ENCODE assay signal across 8 cellular contexts in the genomic region with DNA sequence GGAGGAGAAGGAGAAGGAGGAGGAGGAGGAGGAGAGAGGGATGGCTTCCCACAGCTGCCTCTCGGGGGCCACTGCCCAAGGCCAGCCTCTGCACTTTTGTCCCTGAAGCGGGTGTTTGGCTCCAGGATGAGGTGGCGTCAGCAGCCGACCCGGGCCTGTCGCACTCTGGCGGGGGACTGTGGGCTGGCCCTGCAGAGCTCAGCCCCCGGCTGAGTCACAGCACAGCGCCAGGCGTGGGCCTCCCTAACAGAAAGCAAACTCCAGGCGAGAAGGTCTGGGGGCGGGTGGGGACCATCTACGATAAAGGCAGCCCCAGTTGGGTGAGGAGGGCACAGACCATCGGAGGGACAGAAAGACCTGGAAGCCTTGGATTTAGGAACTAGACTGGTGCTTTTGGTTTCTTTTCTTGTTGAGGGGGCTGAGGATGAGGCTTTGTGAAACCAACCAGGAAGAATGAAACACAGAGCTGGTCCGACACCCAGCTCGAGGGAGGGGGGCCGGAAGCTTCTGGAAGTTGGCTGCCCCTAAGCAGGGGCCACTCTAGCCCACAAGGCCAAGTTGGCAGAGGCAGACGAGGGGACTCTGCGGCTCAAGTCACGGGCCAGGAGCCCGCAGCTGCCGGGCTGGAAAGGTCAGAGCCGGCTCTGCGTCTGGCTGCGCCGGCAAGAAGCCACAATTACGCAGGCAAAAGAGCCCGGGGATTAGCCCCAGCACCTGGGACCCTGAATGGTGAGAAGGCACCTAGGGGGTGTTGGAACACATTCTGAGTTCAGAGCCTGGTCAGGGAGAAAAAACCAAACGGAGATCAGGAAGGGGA. TPM values are rescaled to one million over a fixed set of nuclear protein-coding genes. Genes with fewer than 3 reads are reported as not detected.
A peak's percentile ranks its signal among the peaks of the same experiment; 100 is the strongest.
DNase-seq lines count a peak whose midpoint lies in the region; ATAC-seq and TF ChIP-seq lines count a peak whose summit lies in the region.

No MANE protein-coding gene starts in this region.

- peak in 2 of 12 donors; percentile 12 to 21 for TF ChIP-seq CTCF in heart left ventricle (IDR thresholded peaks at IDR 0.05)
- no peak for TF ChIP-seq CTCF in parathyroid adenoma (IDR thresholded peaks at IDR 0.05)
- TF ChIP-seq CTCF in tibial nerve (IDR thresholded peaks at IDR 0.05): peak in 2 of 5 experiments; percentile 19 to 24

- peak; percentile 41 for ATAC-seq in HG03342 (IDR thresholded peaks at IDR 0.05; ENCODE audit: unreplicated experiment)
- peak; percentile 79 for ATAC-seq in activated naive CD8-positive, alpha-beta T cell treated with anti-CD3 and anti-CD28 coated beads, Interleukin-2, amount 50 U/mL, for 24 hours
- ATAC-seq in heart left ventricle: peak; percentile 76 to 89 (median 84)

- peak overlapping the region; percentile 92 for H3K4me3 Mint-ChIP-seq in activated naive CD8-positive, alpha-beta T cell treated with anti-CD3 and anti-CD28 coated beads, Interleukin-2, amount 50 U/mL, for 24 hours

- intact Hi-C loops in heart left ventricle (cut with DNase I): loop anchor here in 9 of 10 donors (1.0 to 2.0 kb wide), 5 partner anchors 12 to 24 kb away; a partner anchor contains a TSS

- peak overlapping the region; percentile 30 for H3K9ac ChIP-seq in parathyroid adenoma

- peaks cover 23% of the 10 kb centered on the region for H3K36me3 Mint-ChIP-seq in activated naive CD8-positive, alpha-beta T cell treated with anti-CD3 and anti-CD28 coated beads, Interleukin-2, amount 50 U/mL, for 24 hours (ENCODE audit: low read depth)

- no peaks in the 10 kb centered on the region for H3K27me3 Mint-ChIP-seq in activated naive CD8-positive, alpha-beta T cell treated with anti-CD3 and anti-CD28 coated beads, Interleukin-2, amount 50 U/mL, for 24 hours

- H3K79me2 ChIP-seq in parathyroid adenoma: no peaks in the 10 kb centered on the region

- H2AFZ ChIP-seq in parathyroid adenoma: peak overlapping the region; percentile 79

- H3K4me3 ChIP-seq in GM08714 (ENCODE audit: low read length) (peak overlapping the region; percentile 45; the same call in 1 of the 2 replicates), heart left ventricle (peak overlapping the region in 11 of 12 donors; percentile 13 to 62 (median 46)), parathyroid adenoma (ENCODE audit: low read depth, low read length) (peak overlapping the region; percentile 39), tibial nerve (peak overlapping the region; percentile 31 to 53 (median 38))

- H3K4me1 ChIP-seq in heart left ventricle (peaks cover 18 to 75% (median 54%) of the 10 kb centered on the region in 12 donors), parathyroid adenoma (peaks cover 52% of the 10 kb centered on the region), tibial nerve (peaks cover 4 to 94% (median 63%) of the 10 kb centered on the region in 4 donors)

- H3K27ac ChIP-seq in heart left ventricle (peak overlapping the region; percentile 89 to 100 (median 98)), parathyroid adenoma (peak overlapping the region; percentile 98), tibial nerve (peak overlapping the region; percentile 95 to 100 (median 98))

- peak overlapping the region; percentile 49 for H3K4me2 ChIP-seq in parathyroid adenoma (ENCODE audit: low read length)

- peak; percentile 32 to 96 for TF ChIP-seq EP300 in tibial nerve (IDR thresholded peaks at IDR 0.05)

- DNase-seq in SW 1271 (lab: John Stamatoyannopoulos, UW) (peak; percentile 29 to 66), heart left ventricle (peak; percentile 89 to 95 (median 93)), tibial nerve (ENCODE audit: low spot score in 2 of 2) (peak; percentile 77 to 81), NCI-H2196 treated with DMSO at 0.1 percent for 48 hours (lab: John Stamatoyannopoulos, UW; ENCODE audit: unreplicated experiment) (no peak)
- peak; percentile 89 for DNase-seq in activated naive CD8-positive, alpha-beta T cell treated with anti-CD3 and anti-CD28 coated beads, Interleukin-2, amount 50 U/mL, for 24 hours

- H3K27ac Mint-ChIP-seq in activated naive CD8-positive, alpha-beta T cell treated with anti-CD3 and anti-CD28 coated beads, Interleukin-2, amount 50 U/mL, for 24 hours: peak overlapping the region; percentile 99

- H3K9me3 Mint-ChIP-seq in activated naive CD8-positive, alpha-beta T cell treated with anti-CD3 and anti-CD28 coated beads, Interleukin-2, amount 50 U/mL, for 24 hours: no peaks in the 10 kb centered on the region

- H3K9me3 ChIP-seq in heart left ventricle (no peaks in the 10 kb centered on the region), parathyroid adenoma (ENCODE audit: control insufficient read depth, low read length) (no peaks in the 10 kb centered on the region), tibial nerve (no peaks in the 10 kb centered on the region)

- H3K27me3 ChIP-seq in heart left ventricle (no peaks in the 10 kb centered on the region), parathyroid adenoma (ENCODE audit: control insufficient read depth, insufficient read depth, low read length) (no peaks in the 10 kb centered on the region), tibial nerve (no peaks in the 10 kb centered on the region)

- H3K36me3 ChIP-seq in heart left ventricle (peaks cover 0 to 34% (median 8%) of the 10 kb centered on the region in 9 donors), parathyroid adenoma (ENCODE audit: control insufficient read depth, insufficient read depth, low read length) (no peaks in the 10 kb centered on the region), tibial nerve (peaks cover 0 to 28% (median 0%) of the 10 kb centered on the region in 3 donors)

- H3K4me1 Mint-ChIP-seq in activated naive CD8-positive, alpha-beta T cell treated with anti-CD3 and anti-CD28 coated beads, Interleukin-2, amount 50 U/mL, for 24 hours: peaks cover 55% of the 10 kb centered on the region

- WGBS in heart left ventricle, 4 donors: 1 to 5% (median 3%) methylated on average over 23 to 29 of the region's 29 CpGs
- 0 to 1% methylated on average over 29 of the region's 29 CpGs for WGBS in tibial nerve, 2 donors

- TF ChIP-seq POLR2A in heart left ventricle (IDR thresholded peaks at IDR 0.05): peak in 1 of 2 donors; percentile 76
- TF ChIP-seq POLR2A in tibial nerve (IDR thresholded peaks at IDR 0.05): peak; percentile 63 to 83

RNA-seq across cellular contexts. Expression of a gene that starts 18.2 kb away (rescaled TPM):
- total RNA-seq in heart left ventricle (100 to 1,000 TPM in 5 of 9 donors, 10 to 100 TPM in 4; 65.8 to 167 (median 101) TPM), tibial nerve (100 to 1,000 TPM in 3 of 4 donors, 10 to 100 TPM in 1; 70.4 to 167 (median 156) TPM)
- 100 to 1,000 TPM; 127 to 171 TPM for polyA plus RNA-seq in heart left ventricle

RNA-seq across cellular contexts. Expression of a gene that starts 23.3 kb away (rescaled TPM):
- 100 to 1,000 TPM in 7 of 9 donors, 10 to 100 TPM in 2; 80.2 to 352 (median 137) TPM for total RNA-seq in heart left ventricle
- polyA plus RNA-seq in heart left ventricle: 100 to 1,000 TPM; 114 to 236 TPM
- 100 to 1,000 TPM; 309 to 553 (median 486) TPM for total RNA-seq in tibial nerve

RNA-seq across cellular contexts. Expression of a gene that starts 30.5 kb away (rescaled TPM):
- total RNA-seq in heart left ventricle: 1 to 10 TPM in 4 of 9 donors, under 1 TPM in 5; 0.24 to 2.4 (median 0.75) TPM
- 1 to 10 TPM in 1 of 2 donors, under 1 TPM in 1; 0.28 to 2.8 TPM for polyA plus RNA-seq in heart left ventricle
- total RNA-seq in tibial nerve: 10 to 100 TPM in 2 of 4 donors, 1 to 10 TPM in 2; 2.3 to 11.4 (median 8.2) TPM

RNA-seq across cellular contexts. Expression of a gene that starts 35.7 kb away (rescaled TPM):
- total RNA-seq in heart left ventricle: 10 to 100 TPM; 22.5 to 58.6 (median 44.6) TPM
- 10 to 100 TPM; 26.7 to 31.8 TPM for polyA plus RNA-seq in heart left ventricle
- 10 to 100 TPM; 15.9 to 27.9 (median 20.1) TPM for total RNA-seq in tibial nerve
